In genomic region chr10:81885491-81885890, GRCh38 we compare ENCODE assay signal across 2 cellular contexts.
TF ChIP-seq lines count a peak whose summit lies in the region.

No MANE protein-coding gene starts in this region.

TF ChIP-seq in HepG2, 621 proteins besides CTCF, POLR2A, EP300 and RAD21:
- TF ChIP-seq ZC3H4 (CRISPR knock-in tag; IDR thresholded peaks at IDR 0.05; ENCODE audit: borderline replicate concordance), result no peak
- peak; percentile 63; the same call in 1 of the 2 replicates for TF ChIP-seq RAD51 (IDR thresholded peaks at IDR 0.05; ENCODE audit: borderline replicate concordance)
- no peak for TF ChIP-seq FOXK2 (IDR thresholded peaks at IDR 0.05)
- no peak for TF ChIP-seq SMAD3 (CRISPR knock-in tag; IDR thresholded peaks at IDR 0.05)

TF ChIP-seq in K562, 482 proteins besides CTCF, POLR2A, EP300 and RAD21:
- TF ChIP-seq TFE3 (CRISPR knock-in tag; IDR thresholded peaks at IDR 0.05), result peak; percentile 91
- TF ChIP-seq SMARCA5 (IDR thresholded peaks at IDR 0.05), result no peak
- TF ChIP-seq E2F8 (IDR thresholded peaks at IDR 0.05; ENCODE audit: low read depth, partially characterized antibody), result no peak
- no peak for TF ChIP-seq L3MBTL2 (IDR thresholded peaks at IDR 0.05)
- TF ChIP-seq, protein P1, sequence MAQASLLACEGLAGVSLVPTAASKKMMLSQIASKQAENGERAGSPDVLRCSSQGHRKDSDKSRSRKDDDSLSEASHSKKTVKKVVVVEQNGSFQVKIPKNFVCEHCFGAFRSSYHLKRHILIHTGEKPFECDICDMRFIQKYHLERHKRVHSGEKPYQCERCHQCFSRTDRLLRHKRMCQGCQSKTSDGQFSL (CRISPR knock-in tag; IDR thresholded peaks at IDR 0.05), result no peak
- TF ChIP-seq, protein P1 (tag; IDR thresholded peaks at IDR 0.05), result no peak
- TF ChIP-seq RAD51 (IDR thresholded peaks at IDR 0.05; ENCODE audit: borderline replicate concordance, low read depth), result peak; percentile 50; the same call in 1 of the 2 replicates
- no peak for TF ChIP-seq RFX7 (CRISPR knock-in tag; IDR thresholded peaks at IDR 0.05)
- TF ChIP-seq SIN3A (IDR thresholded peaks at IDR 0.05; ENCODE audit: borderline replicate concordance in 2 of 2, control insufficient read depth in 1 of 2, low read depth in 2 of 2, low read length in 2 of 2), result no peak
- TF ChIP-seq MXI1 (IDR thresholded peaks at IDR 0.05; ENCODE audit: low read depth, low read length), result no peak
- no peak for TF ChIP-seq KDM2B (CRISPR knock-in tag; IDR thresholded peaks at IDR 0.05)
- no peak for TF ChIP-seq ZNF780A (CRISPR knock-in tag; IDR thresholded peaks at IDR 0.05)
- no peak for TF ChIP-seq ZNF224 (CRISPR knock-in tag; IDR thresholded peaks at IDR 0.05)
